8 cellular contexts compared by ENCODE assay signal in genomic region chr19:17309962-17310461, GRCh38. TPM values are rescaled to one million over a fixed set of nuclear protein-coding genes. Genes with fewer than 3 reads are reported as not detected.
DNase-seq lines count a peak whose midpoint lies in the region; ATAC-seq and TF ChIP-seq lines count a peak whose summit lies in the region.

No MANE protein-coding gene starts in this region.

- ATAC-seq in HG03045 (IDR thresholded peaks at IDR 0.05; ENCODE audit: unreplicated experiment) (no peak), HG02798 (IDR thresholded peaks at IDR 0.05; ENCODE audit: poor library complexity, unreplicated experiment) (no peak)

- H3K27ac Mint-ChIP-seq in CD14-positive monocyte (peak overlapping the region; percentile 79 to 94 (median 90)), neural crest cell (ENCODE audit: unreplicated experiment) (peak overlapping the region; percentile 63)

- DNase-seq in CD14-positive monocyte (ENCODE audit: low spot score): no peak
- no peak for DNase-seq in MM.1S
- no peak for DNase-seq in neural crest cell (ENCODE audit: low read depth, low spot score)
- DNase-seq in NCI-H2196 treated with DMSO at 0.1 percent for 48 hours (lab: John Stamatoyannopoulos, UW; ENCODE audit: unreplicated experiment): no peak
- DNase-seq in NCI-H774 (lab: John Stamatoyannopoulos, UW): no peak

- H3K9me3 ChIP-seq in MM.1S (replicated peaks; ENCODE audit: insufficient read depth, low read length): no peaks in the 10 kb centered on the region
- no peaks in the 10 kb centered on the region for H3K9me3 ChIP-seq in duodenal mucosa (ENCODE audit: control insufficient read depth in 1 of 2, low read length in 2 of 2)

- peaks cover 69% of the 10 kb centered on the region for H3K79me2 ChIP-seq in MM.1S (ENCODE audit: low read length)

- H3K4me3 Mint-ChIP-seq in CD14-positive monocyte (peak overlapping the region; percentile 88 to 91), neural crest cell (peak overlapping the region; percentile 97)

- H3K9me2 ChIP-seq in MM.1S (replicated peaks; ENCODE audit: insufficient read depth, low read length): no peaks in the 10 kb centered on the region

- H3K36me3 ChIP-seq in MM.1S (replicated peaks; ENCODE audit: insufficient read depth, low read length): 0 out of 2 replicates have a peak, but pooled peaks cover 4% of the 10 kb centered on the region
- H3K36me3 ChIP-seq in duodenal mucosa (ENCODE audit: control insufficient read depth in 1 of 2, insufficient read depth in 2 of 2, low read length in 2 of 2): peaks cover 14 to 23% of the 10 kb centered on the region in 2 donors

- intact Hi-C loops in CD14-positive monocyte (cut with micrococcal nuclease): no loop called here

- H3K9ac ChIP-seq in MM.1S (ENCODE audit: low read length): peak overlapping the region; percentile 83
- peak overlapping the region; percentile 79 to 90 for H3K9ac ChIP-seq in duodenal mucosa (ENCODE audit: low read depth in 1 of 2, low read length in 2 of 2)

- H3K4me2 ChIP-seq in MM.1S (ENCODE audit: low read depth, low read length): peak overlapping the region; percentile 89

- H2AFZ ChIP-seq in MM.1S (ENCODE audit: low read length): peak overlapping the region; percentile 11; the same call in 1 of the 2 replicates

- H3K36me3 Mint-ChIP-seq in CD14-positive monocyte (peaks cover 17 to 31% of the 10 kb centered on the region in 2 donors), neural crest cell (ENCODE audit: low read depth) (no peaks in the 10 kb centered on the region)

- H3K4me3 ChIP-seq in MM.1S (ENCODE audit: low read length) (peak overlapping the region; percentile 94), duodenal mucosa (ENCODE audit: low read depth in 1 of 2, low read length in 2 of 2) (peak overlapping the region; percentile 91 to 98)

- H3K27me3 Mint-ChIP-seq in CD14-positive monocyte (ENCODE audit: low read depth in 3 of 3) (peaks cover 0 to 3% (median 0%) of the 10 kb centered on the region in 3 donors), neural crest cell (ENCODE audit: low read depth) (peaks cover 3% of the 10 kb centered on the region)

- TF ChIP-seq CTCF in CD14-positive monocyte (IDR thresholded peaks at IDR 0.05) (no peak), MM.1S (IDR thresholded peaks at IDR 0.05; ENCODE audit: low read length) (no peak), neural crest cell (conservative IDR thresholded peaks at IDR 0.05) (no peak)

- H3K4me1 Mint-ChIP-seq in CD14-positive monocyte (peaks cover 28% of the 10 kb centered on the region), neural crest cell (peaks cover 43% of the 10 kb centered on the region)

- peaks cover 18% of the 10 kb centered on the region for H3F3A ChIP-seq in MM.1S (ENCODE audit: insufficient read depth, low read length)

- H3K27ac ChIP-seq in MM.1S (ENCODE audit: low read length) (no peak overlapping the region), duodenal mucosa (ENCODE audit: low read depth, low read length) (peak overlapping the region; percentile 36)

- no peaks in the 10 kb centered on the region for H4K20me1 ChIP-seq in MM.1S (ENCODE audit: insufficient read depth, low read length)

- H3K4me1 ChIP-seq in MM.1S (ENCODE audit: low read length) (peaks cover 8% of the 10 kb centered on the region), duodenal mucosa (ENCODE audit: control insufficient read depth in 1 of 2, insufficient read depth in 2 of 2, low read length in 2 of 2) (peaks cover 11 to 22% of the 10 kb centered on the region in 2 donors)

- no peaks in the 10 kb centered on the region for H3K27me3 ChIP-seq in MM.1S (replicated peaks; ENCODE audit: insufficient read depth, low read length)
- H3K27me3 ChIP-seq in duodenal mucosa (ENCODE audit: control insufficient read depth in 1 of 2, insufficient read depth in 2 of 2, low read length in 2 of 2): no peaks in the 10 kb centered on the region

- H3K9me3 Mint-ChIP-seq in CD14-positive monocyte (no peaks in the 10 kb centered on the region), neural crest cell (no peaks in the 10 kb centered on the region)

RNA-seq across cellular contexts. Expression of gene DDA1, which starts 0.6 kb away (rescaled TPM):
- polyA plus RNA-seq in CD14-positive monocyte: 10 to 100 TPM; 22.5 to 23.8 TPM
- 44.9 and 49.9 TPM in 2 replicates for total RNA-seq in neural crest cell

RNA-seq across cellular contexts. Expression of gene MRPL34, which starts 4.3 kb away (rescaled TPM):
- polyA plus RNA-seq in CD14-positive monocyte: 100 to 1,000 TPM; 155 to 208 TPM
- total RNA-seq in neural crest cell: 73.4 and 74.2 TPM in 2 replicates

RNA-seq across cellular contexts. Expression of gene ABHD8, which starts 6.8 kb away (rescaled TPM):
- 10 to 100 TPM; 12.5 to 14.9 TPM for polyA plus RNA-seq in CD14-positive monocyte
- 8.1 and 8.5 TPM in 2 replicates for total RNA-seq in neural crest cell

RNA-seq across cellular contexts. Expression of gene ANO8, which starts 24.6 kb away (rescaled TPM):
- polyA plus RNA-seq in CD14-positive monocyte: under 1 TPM in 1 of 2 donors, not detected in 1; 0.11 TPM
- total RNA-seq in neural crest cell: 37.4 and 43.3 TPM in 2 replicates

RNA-seq across cellular contexts. Expression of gene GTPBP3, which starts 27.3 kb away (rescaled TPM):
- 1 to 10 TPM; 1.0 to 1.7 TPM for polyA plus RNA-seq in CD14-positive monocyte
- total RNA-seq in neural crest cell: 57.8 TPM in 2 replicates
